Comparison of ENCODE assay signal across 8 cellular contexts in genomic region chr6:37741757-37742400, GRCh38. TPM values are rescaled to one million over a fixed set of nuclear protein-coding genes. Genes with fewer than 3 reads are reported as not detected.
A peak's percentile ranks its signal among the peaks of the same experiment; 100 is the strongest.
DNase-seq lines count a peak whose midpoint lies in the region; ATAC-seq and TF ChIP-seq lines count a peak whose summit lies in the region.

No MANE protein-coding gene starts in this region.

- no peak overlapping the region for H3K27ac Mint-ChIP-seq in endodermal cell

- CTCF ChIA-PET in RWPE1 (lab: Yijun Ruan, JAX): interaction anchor here (0.7 kb wide), 1 partner anchor 49 kb away, joined by 3 read pairs; no protein-coding TSS in a partner anchor

- H3K9ac ChIP-seq in endodermal cell (ENCODE audit: extremely low read depth, low read length, poor library complexity, severe bottlenecking) (no peak overlapping the region), neural cell (ENCODE audit: low read length) (no peak overlapping the region), MM.1S (ENCODE audit: low read length) (no peak overlapping the region)

- H3K27me3 ChIP-seq in endodermal cell (ENCODE audit: control insufficient read depth, insufficient read depth, low read length, poor library complexity, severe bottlenecking): peaks cover 25% of the 10 kb centered on the region
- H3K27me3 ChIP-seq in neural cell (ENCODE audit: insufficient read depth, low read depth, low read length): no peaks in the 10 kb centered on the region
- H3K27me3 ChIP-seq in MM.1S (replicated peaks; ENCODE audit: insufficient read depth, low read length): no peaks in the 10 kb centered on the region

- TF ChIP-seq RAD21 in neural cell (conservative IDR thresholded peaks at IDR 0.05): peak; percentile 12

- H3K4me3 ChIP-seq in endodermal cell (ENCODE audit: low read length): no peak overlapping the region
- no peak overlapping the region for H3K4me3 ChIP-seq in neural cell (ENCODE audit: low read length)
- H3K4me3 ChIP-seq in MM.1S (ENCODE audit: low read length): no peak overlapping the region

- DNase-seq in GM03348 (ENCODE audit: low spot score) (peak; percentile 37), NCI-H1417 treated with DMSO at 0.1 percent for 48 hours (lab: John Stamatoyannopoulos, UW) (peak; percentile 27), endodermal cell (peak; percentile 82), MM.1S (no peak), RWPE1 (ENCODE audit: low spot score) (no peak)

- peaks cover 82% of the 10 kb centered on the region for H3K27me3 Mint-ChIP-seq in endodermal cell (ENCODE audit: insufficient read depth)

- no peaks in the 10 kb centered on the region for H3K36me3 Mint-ChIP-seq in endodermal cell (ENCODE audit: low read depth)

- TF ChIP-seq EP300 in neural cell (conservative IDR thresholded peaks at IDR 0.05; ENCODE audit: poor library complexity, severe bottlenecking): no peak

- H3K36me3 ChIP-seq in endodermal cell (ENCODE audit: control insufficient read depth, insufficient read depth, low read length) (no peaks in the 10 kb centered on the region), neural cell (ENCODE audit: insufficient read depth, low read length) (no peaks in the 10 kb centered on the region), MM.1S (replicated peaks; ENCODE audit: insufficient read depth, low read length) (no peaks in the 10 kb centered on the region)

- H3K4me2 ChIP-seq in neural cell (ENCODE audit: low read length): no peak overlapping the region
- no peak overlapping the region for H3K4me2 ChIP-seq in MM.1S (ENCODE audit: low read depth, low read length)

- H4K20me1 ChIP-seq in neural cell (ENCODE audit: insufficient read depth) (no peaks in the 10 kb centered on the region), MM.1S (ENCODE audit: insufficient read depth, low read length) (no peaks in the 10 kb centered on the region)

- no peaks in the 10 kb centered on the region for H3K9me3 Mint-ChIP-seq in endodermal cell

- H3K9me2 ChIP-seq in neural cell (ENCODE audit: insufficient read depth, low read length) (no peaks in the 10 kb centered on the region), MM.1S (replicated peaks; ENCODE audit: insufficient read depth, low read length) (no peaks in the 10 kb centered on the region)

- H3K9me3 ChIP-seq in endodermal cell (ENCODE audit: control insufficient read depth, low read length): no peaks in the 10 kb centered on the region
- H3K9me3 ChIP-seq in neural cell (ENCODE audit: low read length): no peaks in the 10 kb centered on the region
- no peaks in the 10 kb centered on the region for H3K9me3 ChIP-seq in MM.1S (replicated peaks; ENCODE audit: insufficient read depth, low read length)

- H3F3A ChIP-seq in neural cell (ENCODE audit: insufficient read depth, low read length, poor library complexity, severe bottlenecking) (no peaks in the 10 kb centered on the region), MM.1S (ENCODE audit: insufficient read depth, low read length) (no peaks in the 10 kb centered on the region)

- H3K79me2 ChIP-seq in neural cell (replicated peaks; ENCODE audit: insufficient read depth, low read length) (no peaks in the 10 kb centered on the region), MM.1S (ENCODE audit: low read length) (no peaks in the 10 kb centered on the region)

- H2AFZ ChIP-seq in neural cell (ENCODE audit: low read depth, low read length) (no peak overlapping the region), MM.1S (ENCODE audit: low read length) (no peak overlapping the region)

- WGBS in endodermal cell (ENCODE audit: insufficient coverage in 1 of 2, insufficient read length in 1 of 2), 2 experiments: 26 to 46% methylated on average over 6 to 10 of the region's 10 CpGs

- POLR2A ChIA-PET in RWPE1 (lab: Yijun Ruan, JAX; ENCODE audit: low non-redundant PET): no interaction called here

- no peak for ATAC-seq in HG02981 (IDR thresholded peaks at IDR 0.05; ENCODE audit: unreplicated experiment)
- no peak for ATAC-seq in GM18870 (IDR thresholded peaks at IDR 0.05; ENCODE audit: unreplicated experiment)

- H3K4me1 ChIP-seq in endodermal cell (ENCODE audit: control insufficient read depth, insufficient read depth, low read length) (peaks cover 6% of the 10 kb centered on the region), MM.1S (ENCODE audit: low read length) (no peaks in the 10 kb centered on the region)

- H3K4me1 Mint-ChIP-seq in endodermal cell: peaks cover 5% of the 10 kb centered on the region

- H3K27ac ChIP-seq in endodermal cell (ENCODE audit: low read depth, low read length): no peak overlapping the region
- no peak overlapping the region for H3K27ac ChIP-seq in neural cell (ENCODE audit: low read length)
- no peak overlapping the region for H3K27ac ChIP-seq in MM.1S (ENCODE audit: low read length)
- H3K27ac ChIP-seq in RWPE1: no peak overlapping the region

- no peak overlapping the region for H3K4me3 Mint-ChIP-seq in endodermal cell

- TF ChIP-seq CTCF in endodermal cell (conservative IDR thresholded peaks at IDR 0.05) (peak; percentile 80), neural cell (IDR thresholded peaks at IDR 0.05; ENCODE audit: poor library complexity, severe bottlenecking) (peak; percentile 39), MM.1S (IDR thresholded peaks at IDR 0.05; ENCODE audit: low read length) (no peak), RWPE1 (conservative IDR thresholded peaks at IDR 0.05; ENCODE audit: low read depth) (no peak)

TF ChIP-seq in neural cell, 6 proteins besides CTCF, POLR2A, EP300 and RAD21:
- TF ChIP-seq TAF1 (IDR thresholded peaks at IDR 0.05; ENCODE audit: low read depth) (no peak), EZH2 (IDR thresholded peaks at IDR 0.05; ENCODE audit: borderline replicate concordance, insufficient read depth, low read length, poor library complexity, severe bottlenecking) (no peak), SMC3 (conservative IDR thresholded peaks at IDR 0.05; ENCODE audit: poor library complexity) (peak; percentile 38)

RNA-seq across cellular contexts. Expression of gene MDGA1, which starts 44.2 kb away (rescaled TPM):
- total RNA-seq in endodermal cell: under 1 TPM; 0.27 to 0.40 TPM
- polyA plus RNA-seq in endodermal cell (2013, experiment 1 of 2): 10.2 TPM
- polyA plus RNA-seq in endodermal cell (2013, experiment 2 of 2): 10.1 TPM
- 4.3 and 6.2 TPM in 2 replicates for polyA plus RNA-seq in neural cell
- 11.2 and 14.0 TPM in 2 replicates for polyA minus RNA-seq in neural cell

Comparison
In these comparisons a context has a peak if more than half of its experiments do, and no peak if none do; other contexts are left out.
1. DNase-seq: peak in GM03348 (single experiment), NCI-H1417 treated with DMSO at 0.1 percent for 48 hours (single experiment) and endodermal cell (single experiment); none in MM.1S (single experiment) and RWPE1 (single experiment).
2. CTCF ChIP-seq: peak in endodermal cell (single experiment) and neural cell (single experiment); none in MM.1S (single experiment) and RWPE1 (single experiment).